7 cellular contexts compared by ENCODE assay signal in genomic region chr9:121463026-121463827, GRCh38. TPM values are rescaled to one million over a fixed set of nuclear protein-coding genes. Genes with fewer than 3 reads are reported as not detected.
A peak's percentile ranks its signal among the peaks of the same experiment; 100 is the strongest.
DNase-seq lines count a peak whose midpoint lies in the region; ATAC-seq, FAIRE-seq and TF ChIP-seq lines count a peak whose summit lies in the region.

No MANE protein-coding gene starts in this region.

- H3K9me1 ChIP-seq in K562 (ENCODE audit: control insufficient read depth, insufficient read depth, low read length) = no peaks in the 10 kb centered on the region

- TF ChIP-seq CTCF in GM06990 (IDR thresholded peaks at IDR 0.05; ENCODE audit: insufficient read depth, low read length, poor library complexity, severe bottlenecking) = peak; percentile 80
- peak; percentile 49 for TF ChIP-seq CTCF in MM.1S (IDR thresholded peaks at IDR 0.05; ENCODE audit: low read length)
- TF ChIP-seq CTCF in K562 (IDR thresholded peaks at IDR 0.05 in 2 of 3, conservative IDR thresholded peaks at IDR 0.05 in 1 of 3; ENCODE audit: insufficient read depth in 2 of 3, low read depth in 1 of 3, low read length in 3 of 3) = peak; percentile 72 to 78 (median 75)
- peak; percentile 44 for TF ChIP-seq CTCF in liver (IDR thresholded peaks at IDR 0.05; ENCODE audit: low read depth, low read length, missing input control)

- POLR2A ChIA-PET in K562 (lab: Yijun Ruan, JAX) = interaction anchor here (0.6 to 1.1 kb wide), 4 partner anchors 11 to 732 kb away, joined by 3 read pairs; no protein-coding TSS in a partner anchor

- CTCF ChIA-PET in K562 (lab: Yijun Ruan, JAX; ENCODE audit: low intra/inter-chr PET ratio) = interaction anchor here (0.6 to 1.0 kb wide), 4 partner anchors 34 to 1380 kb away, joined by 3 to 5 read pairs (median 3); partner anchors contain the start of gene GGTA1

- no peaks in the 10 kb centered on the region for H3K36me3 ChIP-seq in GM06990 (ENCODE audit: control insufficient read depth, insufficient read depth, low read length)
- H3K36me3 ChIP-seq in MM.1S (replicated peaks; ENCODE audit: insufficient read depth, low read length) = no peaks in the 10 kb centered on the region
- no peaks in the 10 kb centered on the region for H3K36me3 ChIP-seq in K562 (ENCODE audit: control insufficient read depth, insufficient read depth, low read length)
- H3K36me3 ChIP-seq in liver (ENCODE audit: control insufficient read depth in 4 of 4, insufficient read depth in 3 of 4, low read depth in 1 of 4, low read length in 3 of 4) = no peaks in the 10 kb centered on the region

- DNase-seq in GM06990 (ENCODE audit: extremely low read depth, insufficient read length) (no peak), MM.1S (no peak), K562 (ENCODE audit: extremely low read depth in 1 of 4, low spot score in 3 of 4) (peak; percentile 68 to 82 (median 74)), NCI-H187 (lab: John Stamatoyannopoulos, UW) (no peak), GDM1 (lab: John Stamatoyannopoulos, UW) (no peak)

- H3K4me3 ChIP-seq in GM06990 (replicated peaks; ENCODE audit: low read depth, low read length) (no peak overlapping the region), MM.1S (ENCODE audit: low read length) (no peak overlapping the region), K562 (no peak overlapping the region), liver (ENCODE audit: low read depth in 1 of 3, low read length in 3 of 3) (no peak overlapping the region)

- no peaks in the 10 kb centered on the region for H3K79me2 ChIP-seq in MM.1S (ENCODE audit: low read length)
- no peaks in the 10 kb centered on the region for H3K79me2 ChIP-seq in K562 (ENCODE audit: control insufficient read depth, insufficient read depth, low read length)

- H3K27ac ChIP-seq in MM.1S (ENCODE audit: low read length) (no peak overlapping the region), K562 (ENCODE audit: extremely low read depth, low read depth, low read length) (no peak overlapping the region), liver (ENCODE audit: low read depth in 1 of 2, low read length in 2 of 2) (no peak overlapping the region)

- no peak for TF ChIP-seq EP300 in K562 (IDR thresholded peaks at IDR 0.05; ENCODE audit: low read length)

- intact Hi-C loops in K562 (cut with micrococcal nuclease) = no loop called here

- H3K27me3 ChIP-seq in GM06990 (replicated peaks; ENCODE audit: control insufficient read depth, insufficient read depth, low read length) (no peaks in the 10 kb centered on the region), MM.1S (replicated peaks; ENCODE audit: insufficient read depth, low read length) (no peaks in the 10 kb centered on the region), K562 (ENCODE audit: control insufficient read depth in 2 of 2, insufficient read depth in 2 of 2, low read length in 2 of 2) (peaks cover 6 to 26% of the 10 kb centered on the region in 2 experiments; a peak in 3 of 5 replicates), liver (ENCODE audit: control insufficient read depth in 4 of 4, insufficient read depth in 4 of 4, low read length in 3 of 4) (no peaks in the 10 kb centered on the region)

- ATAC-seq in K562 (peak; percentile 95), GM19455 (IDR thresholded peaks at IDR 0.05; ENCODE audit: unreplicated experiment) (no peak)

- no peaks in the 10 kb centered on the region for H3F3A ChIP-seq in MM.1S (ENCODE audit: insufficient read depth, low read length)

- H2AFZ ChIP-seq in MM.1S (ENCODE audit: low read length) (no peak overlapping the region), K562 (ENCODE audit: low read depth, low read length) (no peak overlapping the region)

- TF ChIP-seq POLR2A in K562 (conservative IDR thresholded peaks at IDR 0.05) = no peak

- 19% methylated on average over 12 of the region's 12 CpGs for WGBS in K562 (ENCODE audit: insufficient coverage, low coverage, missing lambda C conversion rate)
- WGBS in liver = 59% methylated on average over 12 of the region's 12 CpGs

- H4K20me1 ChIP-seq in MM.1S (ENCODE audit: insufficient read depth, low read length) = no peaks in the 10 kb centered on the region
- H4K20me1 ChIP-seq in K562 (replicated peaks; ENCODE audit: control insufficient read depth, insufficient read depth, low read length) = no peaks in the 10 kb centered on the region

- FAIRE-seq in K562 (lab: Jason Lieb, UNC) = peak; percentile 93

- H3K9me2 ChIP-seq in MM.1S (replicated peaks; ENCODE audit: insufficient read depth, low read length) = no peaks in the 10 kb centered on the region

- in situ Hi-C loops in K562 (cut with MboI) = no loop called here

- no peak overlapping the region for H3K4me2 ChIP-seq in MM.1S (ENCODE audit: low read depth, low read length)
- H3K4me2 ChIP-seq in K562 (ENCODE audit: insufficient read depth, low read length) = no peak overlapping the region

- H3K9ac ChIP-seq in MM.1S (ENCODE audit: low read length) (no peak overlapping the region), K562 (ENCODE audit: insufficient read depth in 1 of 2, low read depth in 2 of 2, low read length in 2 of 2) (no peak overlapping the region), liver (ENCODE audit: low read depth in 1 of 2, low read length in 2 of 2) (no peak overlapping the region)

- H3K9me3 ChIP-seq in MM.1S (replicated peaks; ENCODE audit: insufficient read depth, low read length) (no peaks in the 10 kb centered on the region), K562 (replicated peaks; ENCODE audit: control insufficient read depth, insufficient read depth, low read depth, low read length) (no peaks in the 10 kb centered on the region), liver (ENCODE audit: control insufficient read depth in 4 of 4, low read length in 3 of 4) (no peaks in the 10 kb centered on the region)

- no TSS peak for BruUV-seq in K562 (replicated peaks; lab: Mats Ljungman, UMichigan)

- TF ChIP-seq RAD21 in K562 (CRISPR knock-in tag; conservative IDR thresholded peaks at IDR 0.05 in 1 of 2, IDR thresholded peaks at IDR 0.05 in 1 of 2) = peak; percentile 52 to 53
- TF ChIP-seq RAD21 in liver (IDR thresholded peaks at IDR 0.05) = peak; percentile 58 to 69

- no peaks in the 10 kb centered on the region for H3K4me1 ChIP-seq in MM.1S (ENCODE audit: low read length)
- H3K4me1 ChIP-seq in K562 (replicated peaks in 1 of 2; ENCODE audit: control insufficient read depth in 2 of 2, insufficient read depth in 2 of 2, low read length in 2 of 2) = peaks cover 0 to 6% of the 10 kb centered on the region in 2 experiments; a peak in 2 of 5 replicates
- H3K4me1 ChIP-seq in liver (ENCODE audit: control insufficient read depth in 4 of 4, insufficient read depth in 4 of 4, low read length in 3 of 4) = no peaks in the 10 kb centered on the region

TF ChIP-seq in K562, 482 proteins besides CTCF, POLR2A, EP300 and RAD21 (continues in another document):
- TF ChIP-seq MEIS2 (IDR thresholded peaks at IDR 0.05; ENCODE audit: partially characterized antibody) (no peak), MED1 (CRISPR knock-in tag; IDR thresholded peaks at IDR 0.05; ENCODE audit: borderline replicate concordance) (no peak), VEZF1 (CRISPR knock-in tag; IDR thresholded peaks at IDR 0.05) (peak; percentile 26; the same call in 1 of the 2 replicates)

TF ChIP-seq in liver, 16 proteins besides CTCF, POLR2A, EP300 and RAD21 (continues in another document):
- TF ChIP-seq NR2F2 (IDR thresholded peaks at IDR 0.05) (no peak), YY1 (IDR thresholded peaks at IDR 0.05) (no peak), ATF3 (IDR thresholded peaks at IDR 0.05) (no peak), SP1 (IDR thresholded peaks at IDR 0.05) (no peak), HNF4A (conservative IDR thresholded peaks at IDR 0.05) (no peak), GABPA (IDR thresholded peaks at IDR 0.05 in 1 of 2, conservative IDR thresholded peaks at IDR 0.05 in 1 of 2) (no peak), MAX (IDR thresholded peaks at IDR 0.05) (no peak), ZBTB33 (IDR thresholded peaks at IDR 0.05) (no peak), JUND (IDR thresholded peaks at IDR 0.05) (no peak)

RNA-seq across cellular contexts. Expression of gene GGTA1, which starts 36.4 kb away (rescaled TPM):
- total RNA-seq in K562 (2011; cell fraction: chromatin; rRNA removed; ENCODE audit: low replicate concordance) = not detected in 2 replicates
- total RNA-seq in K562 (2011; cell fraction: nucleolus; rRNA removed) = not detected in 2 replicates
- total RNA-seq in K562 (2011; cell fraction: nucleoplasm; rRNA removed) = not detected in 2 replicates
- total RNA-seq in K562 (2014; rRNA removed) = not detected in 2 replicates
- not detected in 2 replicates for total RNA-seq in K562 (2014; rRNA removed; fragmentation: Illumina TruSeq; extraction: Trizol)
- not detected in 2 replicates for total RNA-seq in K562 (2015; rRNA removed; fragmentation: Illumina TruSeq; extraction: Trizol)
- total RNA-seq in K562 (2021) = not detected in 2 replicates
- polyA plus RNA-seq in K562 (2011; rRNA removed) = not detected in 2 replicates
- polyA plus RNA-seq in K562 (2011; cell fraction: cytosol; rRNA removed) = not detected in 2 replicates
- polyA plus RNA-seq in K562 (2011; cell fraction: nucleus; rRNA removed) = not detected in 2 replicates
- 0.15 and 0.20 TPM in 2 replicates for polyA plus RNA-seq in K562 (2012)
- polyA plus RNA-seq in K562 (2014; fragmentation: Illumina TruSeq; extraction: Trizol) = not detected in 2 replicates
- under 1 TPM; 0.04 to 0.15 TPM for polyA plus RNA-seq in K562 (2014; fragmentation: Nextera tagmentation; extraction: Ambion mirVana)
- polyA plus RNA-seq in K562 (2014; rRNA removed) = not detected in 2 replicates
- polyA minus RNA-seq in K562 (2011; rRNA and poly(A)+ RNA removed) = not detected in 2 replicates
- polyA minus RNA-seq in K562 (2011; cell fraction: cytosol; rRNA and poly(A)+ RNA removed) = not detected in 2 replicates
- not detected in 2 replicates for polyA minus RNA-seq in K562 (2011; cell fraction: nucleus; rRNA and poly(A)+ RNA removed)
- 1 to 10 TPM; 2.4 to 3.3 TPM for total RNA-seq in liver
- polyA plus RNA-seq in liver = 1 to 10 TPM; 2.5 to 3.1 TPM

Comparison
In these comparisons a context has a peak if more than half of its experiments do, and no peak if none do; other contexts are left out.
1. DNase-seq: peak in K562 (4 of 4); none in GM06990 (single experiment), MM.1S (single experiment), NCI-H187 (0 of 2) and GDM1 (single experiment).
2. Peak in every context shown above with its lines, with median percentiles within 50 percentile points of each other: CTCF ChIP-seq.